11 cellular contexts compared by ENCODE assay signal in the genomic region with DNA sequence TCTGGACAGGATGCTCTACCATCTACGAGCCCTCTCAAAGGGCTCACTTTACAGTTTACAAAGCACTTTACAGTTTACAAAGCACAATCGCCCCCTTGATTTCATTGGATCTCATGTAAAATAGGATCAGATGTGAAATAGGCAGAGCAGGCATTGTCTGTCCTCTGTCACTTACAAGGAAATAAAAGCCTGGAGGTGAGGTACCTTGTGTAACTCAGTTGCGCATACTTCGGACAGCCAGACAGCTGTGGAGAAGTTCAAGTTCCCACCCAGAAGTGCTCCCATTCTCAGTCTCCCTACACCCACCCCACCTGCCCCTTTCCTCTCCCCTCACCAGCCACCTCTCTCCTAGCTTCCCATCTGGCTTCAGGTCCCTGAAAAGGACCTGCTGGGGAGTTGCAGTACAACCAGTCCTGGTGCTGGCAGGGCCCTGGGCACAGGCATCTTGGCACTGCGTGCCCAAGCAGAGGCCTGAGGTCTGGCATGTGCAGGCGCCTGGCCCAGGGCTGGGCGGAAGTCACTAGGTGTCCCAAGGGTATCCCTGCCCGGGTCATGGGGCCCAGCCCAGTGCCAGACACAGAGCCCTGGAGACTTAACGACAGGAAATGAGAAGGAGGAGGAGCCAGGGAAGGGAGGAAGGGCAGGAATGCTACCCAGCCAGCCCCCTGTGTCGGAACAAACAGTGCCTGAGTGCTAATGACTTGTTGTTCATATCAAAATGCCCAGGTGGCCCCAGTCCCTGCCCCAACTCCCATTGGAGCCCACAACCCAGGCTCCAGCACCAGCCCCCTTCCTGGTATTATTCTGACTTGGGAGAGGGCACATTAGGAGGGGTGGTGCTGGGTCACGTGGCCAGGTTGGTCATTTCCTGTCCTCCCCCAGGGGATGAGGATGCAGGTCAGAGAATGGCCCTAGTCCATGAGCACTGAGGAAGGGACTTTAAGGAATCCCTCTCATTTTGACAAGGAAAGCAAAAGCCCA. TPM values are rescaled to one million over a fixed set of nuclear protein-coding genes. Genes with fewer than 3 reads are reported as not detected.
DNase-seq lines count a peak whose midpoint lies in the region; TF ChIP-seq lines count a peak whose summit lies in the region.
"Had no signal": no experiment of that assay in that cellular context is flagged by ENCODE, and none has a peak within 500 bp of the region (broad histone marks: within the 10 kb centered on the region; RNA-seq: fewer than 3 reads in every experiment).

No MANE protein-coding gene starts in this region.

- H3T11ph ChIP-seq in H9 (ENCODE audit: low read length): no peak overlapping the region

- no peak overlapping the region for H4K8ac ChIP-seq in H9 (replicated peaks; ENCODE audit: insufficient read length, low read depth, low read length)

- H3K9me3 ChIP-seq in H9 (ENCODE audit: control insufficient read depth, low read depth, low read length): no peaks in the 10 kb centered on the region
- no peaks in the 10 kb centered on the region for H3K9me3 ChIP-seq in adrenal gland (replicated peaks in 1 of 3)
- H3K9me3 ChIP-seq in stomach: no peaks in the 10 kb centered on the region

- H3K56ac ChIP-seq in H9 (ENCODE audit: insufficient read length, low read depth, low read length): no peak overlapping the region

- H3K4ac ChIP-seq in H9 (ENCODE audit: low read depth, low read length): no peak overlapping the region

- H3K9ac ChIP-seq in H9 (ENCODE audit: extremely low read depth, insufficient read length, low read length): no peak overlapping the region

- no peaks in the 10 kb centered on the region; the same call in none of the 2 replicates for H3K27me3 Mint-ChIP-seq in H9 (ENCODE audit: low read depth)
- H3K27me3 Mint-ChIP-seq: activated naive CD4-positive, alpha-beta T cell treated with anti-CD3 and anti-CD28 coated beads, Interleukin-2, amount 50 U/mL, for 24 hours had no signal

- peak; percentile 94 for DNase-seq in H9
- peak in 4 of 7 donors; percentile 40 to 76 (median 54) for DNase-seq in adrenal gland
- peak; percentile 73 for DNase-seq in iPS-NIHi7 (ENCODE audit: extremely low spot score)
- peak; percentile 89 for DNase-seq in stomach
- no peak for DNase-seq in SW 1271 (lab: John Stamatoyannopoulos, UW)
- no peak for DNase-seq in NCI-H2227 treated with DMSO at 0.1 percent for 48 hours (lab: John Stamatoyannopoulos, UW)
- DNase-seq in GM19240 (ENCODE audit: insufficient read length, low spot score): no peak
- DNase-seq in activated gamma-delta T cell treated with Interleukin-2 at 50 U/mL for 16 hours: no peak
- DNase-seq: NCI-H446 had no signal

- no peaks in the 10 kb centered on the region for H3K79me2 ChIP-seq in H9 (ENCODE audit: insufficient read depth, low read length)

- peaks cover 0 to 8% (median 6%) of the 10 kb centered on the region in 3 experiments; a peak in 5 of 7 replicates for H3K36me3 Mint-ChIP-seq in H9 (ENCODE audit: insufficient read depth in 1 of 3, low read depth in 3 of 3)
- H3K36me3 Mint-ChIP-seq: activated naive CD4-positive, alpha-beta T cell treated with anti-CD3 and anti-CD28 coated beads, Interleukin-2, amount 50 U/mL, for 24 hours had no signal

- H3K4me3 ChIP-seq in adrenal gland (no peak overlapping the region), stomach (no peak overlapping the region)

- TF ChIP-seq CTCF in H9 (conservative IDR thresholded peaks at IDR 0.05) (no peak), adrenal gland (IDR thresholded peaks at IDR 0.05) (no peak), stomach (IDR thresholded peaks at IDR 0.05) (no peak)

- H3K4me3 Mint-ChIP-seq in H9: 0 out of 5 replicates have a peak overlapping the region, but pooled peaks of 1 of the 2 experiments have one; percentile 53
- H3K4me3 Mint-ChIP-seq: activated naive CD4-positive, alpha-beta T cell treated with anti-CD3 and anti-CD28 coated beads, Interleukin-2, amount 50 U/mL, for 24 hours had no signal

- peaks cover 23 to 30% of the 10 kb centered on the region in 2 experiments for H3K4me1 Mint-ChIP-seq in H9

- H3K23ac ChIP-seq in H9 (ENCODE audit: insufficient read length, low read depth, low read length): no peak overlapping the region

- TF ChIP-seq POLR2A in adrenal gland (IDR thresholded peaks at IDR 0.05): no peak
- no peak for TF ChIP-seq POLR2A in stomach (IDR thresholded peaks at IDR 0.05)

- no peak overlapping the region for H2AFZ ChIP-seq in H9 (ENCODE audit: low read length)

- no peak overlapping the region for H2BK5ac ChIP-seq in H9 (ENCODE audit: insufficient read length, low read length)

- intact Hi-C loops in adrenal gland (cut with DNase I) (no loop called here), stomach (cut with DNase I; ENCODE audit: low total_unique reads) (no loop called here)

- H4K5ac ChIP-seq in H9 (ENCODE audit: insufficient read length, low read depth, low read length): no peak overlapping the region

- H3K36me3 ChIP-seq in adrenal gland (replicated peaks in 1 of 2) (no peaks in the 10 kb centered on the region), stomach (peaks cover 4 to 31% (median 28%) of the 10 kb centered on the region in 4 donors)

- peak overlapping the region; percentile 63 for H3K27ac ChIP-seq in H9 (ENCODE audit: insufficient read length, low read depth, low read length)
- peak overlapping the region in 3 of 5 donors; percentile 37 to 72 (median 59) for H3K27ac ChIP-seq in adrenal gland
- peak overlapping the region; percentile 76 to 88 (median 82) for H3K27ac ChIP-seq in stomach

- no peak overlapping the region for H3K18ac ChIP-seq in H9 (ENCODE audit: insufficient read length, low read depth, low read length)

- H3K4me2 ChIP-seq in H9 (ENCODE audit: insufficient read depth, insufficient read length, low read length): no peak overlapping the region

- no peak overlapping the region for H2BK12ac ChIP-seq in H9 (ENCODE audit: insufficient read length, low read depth, low read length)

- H3K27ac Mint-ChIP-seq in H9: peak overlapping the region; percentile 78 to 96 (median 96); a peak in 6 of 7 replicates
- H3K27ac Mint-ChIP-seq: activated naive CD4-positive, alpha-beta T cell treated with anti-CD3 and anti-CD28 coated beads, Interleukin-2, amount 50 U/mL, for 24 hours had no signal

- peak overlapping the region; percentile 60; the same call in 1 of the 2 replicates for H3K14ac ChIP-seq in H9 (ENCODE audit: insufficient read depth, low read length)

- no peaks in the 10 kb centered on the region for H4K20me1 ChIP-seq in H9 (ENCODE audit: control insufficient read depth, insufficient read depth, insufficient read length)

- no peaks in the 10 kb centered on the region for H3K9me3 Mint-ChIP-seq in H9
- H3K9me3 Mint-ChIP-seq: activated naive CD4-positive, alpha-beta T cell treated with anti-CD3 and anti-CD28 coated beads, Interleukin-2, amount 50 U/mL, for 24 hours had no signal

- H3K27me3 ChIP-seq in H9 (ENCODE audit: insufficient read depth, low read length) (no peaks in the 10 kb centered on the region), adrenal gland (no peaks in the 10 kb centered on the region), stomach (no peaks in the 10 kb centered on the region)

- WGBS in H9 (ENCODE audit: extremely low coverage, insufficient read length, low lambda C conversion rate): no CpG with 5 or more reads among the region's 11 CpGs
- WGBS in adrenal gland, 4 donors: 61 to 70% (median 69%) methylated on average over 10 to 11 of the region's 11 CpGs
- 41 to 52% (median 46%) methylated on average over 10 to 11 of the region's 11 CpGs for WGBS in stomach, 5 donors

- H2BK120ac ChIP-seq in H9 (ENCODE audit: low read depth, low read length, poor library complexity, severe bottlenecking): no peak overlapping the region

- peaks cover 23% of the 10 kb centered on the region for H3K4me1 ChIP-seq in H9 (ENCODE audit: insufficient read depth, low read length)
- peaks cover 2 to 5% of the 10 kb centered on the region in 2 donors for H3K4me1 ChIP-seq in adrenal gland (replicated peaks in 1 of 2)
- H3K4me1 ChIP-seq in stomach: peaks cover 54 to 65% (median 63%) of the 10 kb centered on the region in 4 donors

- H2BK15ac ChIP-seq in H9 (ENCODE audit: low read depth, low read length): no peak overlapping the region

- no peaks in the 10 kb centered on the region for H3K79me1 ChIP-seq in H9 (ENCODE audit: insufficient read depth, low read depth, low read length, poor library complexity, severe bottlenecking)

- H3K23me2 ChIP-seq in H9 (ENCODE audit: insufficient read length, low read depth, low read length, poor library complexity, severe bottlenecking): no peaks in the 10 kb centered on the region

- no peak overlapping the region for H2BK20ac ChIP-seq in H9 (ENCODE audit: low read depth, low read length, poor library complexity, severe bottlenecking)

- peak overlapping the region; percentile 47 for H4K91ac ChIP-seq in H9 (ENCODE audit: insufficient read length, low read depth, low read length)

- no peak for TF ChIP-seq EP300 in stomach (IDR thresholded peaks at IDR 0.05)

- H2AK5ac ChIP-seq in H9 (ENCODE audit: insufficient read length, low read length): no peak overlapping the region

RNA-seq across cellular contexts. Expression of a gene that starts 5.4 kb away (rescaled TPM):
- total RNA-seq in H9 (2021) (5.6 and 7.4 TPM in 2 replicates), adrenal gland (10 to 100 TPM in 3 of 8 donors, 1 to 10 TPM in 5; 2.4 to 14.6 (median 9.3) TPM), stomach (100 to 1,000 TPM in 1 of 5 donors, 10 to 100 TPM in 4; 15.9 to 114 (median 25.0) TPM)
- polyA plus RNA-seq in adrenal gland (10 to 100 TPM in 2 of 3 donors, 1 to 10 TPM in 1; 1.4 to 69.4 (median 43.8) TPM), stomach (10 to 100 TPM; 21.2 to 33.1 (median 22.9) TPM)

RNA-seq across cellular contexts. Expression of a gene that starts 19.7 kb away (rescaled TPM):
- total RNA-seq in H9 (2021) (10.6 TPM in 2 replicates), adrenal gland (10 to 100 TPM; 52.5 to 91.9 (median 73.6) TPM), stomach (10 to 100 TPM in 3 of 5 donors, 1 to 10 TPM in 2; 2.3 to 29.0 (median 18.1) TPM)
- polyA plus RNA-seq in adrenal gland (10 to 100 TPM; 36.3 to 51.0 (median 44.8) TPM), stomach (10 to 100 TPM in 1 of 3 donors, 1 to 10 TPM in 2; 6.3 to 18.2 (median 9.4) TPM)

RNA-seq across cellular contexts. Expression of a gene that starts 28.0 kb away (rescaled TPM):
- total RNA-seq in H9 (2021) (not detected in 2 replicates), adrenal gland (1 to 10 TPM in 3 of 8 donors, under 1 TPM in 2, not detected in 3; 0.18 to 2.6 (median 1.1) TPM), stomach (1 to 10 TPM in 1 of 5 donors, not detected in 4; 1.8 TPM)
- polyA plus RNA-seq in adrenal gland (under 1 TPM; 0.11 to 0.51 (median 0.16) TPM), stomach (1 to 10 TPM in 1 of 3 donors, not detected in 2; 7.6 TPM)
- total RNA-seq: pulmonary artery endothelial cell had no signal

RNA-seq across cellular contexts. Expression of a gene that starts 47.5 kb away (rescaled TPM):
- total RNA-seq in H9 (2021) (48.9 and 53.3 TPM in 2 replicates), adrenal gland (10 to 100 TPM in 7 of 8 donors, 1 to 10 TPM in 1; 9.1 to 26.5 (median 16.7) TPM), stomach (10 to 100 TPM in 4 of 5 donors, 1 to 10 TPM in 1; 3.5 to 47.4 (median 17.3) TPM)
- polyA plus RNA-seq in adrenal gland (10 to 100 TPM in 1 of 3 donors, 1 to 10 TPM in 2; 7.3 to 56.1 (median 7.3) TPM), stomach (10 to 100 TPM in 1 of 3 donors, 1 to 10 TPM in 2; 7.9 to 10.8 (median 8.5) TPM)

Comparison
In these comparisons a context has a peak if more than half of its experiments do, and no peak if none do; other contexts are left out.
1. DNase-seq: peak in H9 (single experiment), adrenal gland (4 of 7), iPS-NIHi7 (single experiment) and stomach (single experiment); none in SW 1271 (0 of 2), NCI-H2227 treated with DMSO at 0.1 percent for 48 hours (single experiment), GM19240 (single experiment) and activated gamma-delta T cell treated with Interleukin-2 at 50 U/mL for 16 hours (single experiment).
2. Peak in every context shown above with its lines, with median percentiles within 50 percentile points of each other: H3K27ac ChIP-seq.